ENCODE assay signal across 21 cellular contexts in the genomic region with DNA sequence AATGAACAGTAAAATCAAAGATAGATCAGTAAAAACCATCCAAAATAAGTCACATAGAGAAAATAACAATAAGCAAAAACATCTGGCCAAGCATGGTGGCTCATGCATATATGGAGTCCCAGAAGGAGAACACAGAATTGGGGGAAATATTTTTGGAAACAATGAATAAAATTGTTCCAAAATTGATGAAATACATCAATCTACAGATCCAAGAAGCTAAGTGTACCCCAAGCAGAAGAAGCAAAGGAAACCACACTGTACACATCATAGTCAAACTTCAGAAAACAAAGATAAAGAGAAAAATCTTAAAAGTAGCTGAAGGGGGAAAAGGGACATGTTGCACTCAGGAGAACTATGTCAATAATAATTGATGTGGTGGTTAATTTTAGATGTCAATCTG.
"Had no signal": no experiment of that assay in that cellular context is flagged by ENCODE, and none has a peak within 500 bp of the region (broad histone marks: within the 10 kb centered on the region; RNA-seq: fewer than 3 reads in every experiment).

No MANE protein-coding gene starts in this region.

- H3K27ac ChIP-seq: colonic mucosa, coronary artery, dorsolateral prefrontal cortex, epithelial cell of prostate, esophagus muscularis mucosa, esophagus squamous epithelium, foreskin keratinocyte, gastrocnemius medialis, gastroesophageal sphincter, heart left ventricle, heart right ventricle had no signal

- H3K36me3 ChIP-seq: colonic mucosa, esophagus muscularis mucosa, esophagus squamous epithelium, gastrocnemius medialis, gastroesophageal sphincter, heart left ventricle, heart right ventricle had no signal

- H3K4me1 ChIP-seq: colonic mucosa, esophagus squamous epithelium, foreskin keratinocyte, gastrocnemius medialis, heart left ventricle, heart right ventricle had no signal

- DNase-seq: colonic mucosa; cortex of kidney; dermis blood vessel endothelial cell; dorsolateral prefrontal cortex; effector CD8-positive, alpha-beta T cell; effector memory CD4-positive, alpha-beta T cell; effector memory CD8-positive, alpha-beta T cell; erythroblast; esophagus squamous epithelium; foreskin fibroblast; foreskin keratinocyte; foreskin melanocyte; gastrocnemius medialis; glutamatergic neuron; head of caudate nucleus; heart left ventricle; heart right ventricle had no signal

- H3K9me3 ChIP-seq: colonic mucosa, gastrocnemius medialis had no signal

- H3K4me3 ChIP-seq: colonic mucosa, coronary artery, dorsolateral prefrontal cortex, esophagus muscularis mucosa, esophagus squamous epithelium, gastrocnemius medialis, gastroesophageal sphincter, heart left ventricle, heart right ventricle had no signal
